Comparison of ENCODE assay signal across 26 cellular contexts in the genomic region with DNA sequence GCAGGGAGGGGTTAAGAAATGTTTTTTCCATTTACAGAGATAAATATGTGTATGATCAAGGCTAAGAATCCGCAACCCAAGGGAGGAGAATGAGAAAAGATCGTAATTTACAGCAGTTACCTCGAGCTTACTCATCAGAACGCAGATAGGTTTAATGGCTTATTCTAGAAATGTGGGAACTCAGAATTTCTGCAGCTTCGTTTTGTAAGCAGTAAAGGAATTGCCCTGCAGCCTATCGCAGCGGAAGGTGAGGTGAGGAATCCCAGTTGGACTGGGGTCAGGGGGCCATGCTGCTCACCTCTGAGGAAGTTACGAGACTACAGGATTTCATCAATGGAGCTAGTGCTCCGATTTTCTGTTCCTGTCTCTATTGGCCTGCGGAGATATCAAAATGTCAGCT.
"Had no signal": no experiment of that assay in that cellular context is flagged by ENCODE, and none has a peak within 500 bp of the region (broad histone marks: within the 10 kb centered on the region; RNA-seq: fewer than 3 reads in every experiment).

No MANE protein-coding gene starts in this region.

- H3K9me3 ChIP-seq: stomach, suprapubic skin, testis, thoracic aorta, thyroid gland, tibial artery, tibial nerve, transverse colon, upper lobe of left lung, upper lobe of right lung, uterus, vagina had no signal

- DNase-seq: stimulated activated CD4-positive, alpha-beta T cell treated with anti-CD3 and anti-CD28 coated beads, Interleukin-2, amount 100 ng/mL, for 24 hours; stimulated activated CD4-positive, alpha-beta T cell treated with anti-CD3 and anti-CD28 coated beads, Interleukin-2, amount 100 ng/mL, for 48 hours; stimulated activated CD4-positive, alpha-beta T cell treated with anti-CD3 and anti-CD28 coated beads, Interleukin-4, amount 100 ng/mL, for 1 hour; stimulated activated CD4-positive, alpha-beta T cell treated with anti-CD3 and anti-CD28 coated beads, Interleukin-4, amount 100 ng/mL, for 24 hours; stimulated activated CD4-positive, alpha-beta T cell treated with anti-CD3 and anti-CD28 coated beads, Interleukin-4, amount 100 ng/mL, for 4 hours; stimulated activated CD8-positive, alpha-beta memory T cell treated with anti-CD3 and anti-CD28 coated beads, Interleukin-4, amount 100 ng/mL, for 48 hours; stimulated activated naive B cell treated with anti-CD40 and anti-IgM and Interleukin-4, amounts not matched to agents 10 μg/mL and 1 μg/mL and 100 μg/mL, for 72 hours; stimulated activated naive CD4-positive, alpha-beta T cell; stimulated activated naive CD4-positive, alpha-beta T cell treated with Interleukin-2 at 50 U/mL for 16 hours; stimulated activated naive CD8-positive, alpha-beta T cell treated with anti-CD3 and anti-CD28 coated beads, Interleukin-15, amount 100 ng/mL, for 72 hours; stimulated activated naive CD8-positive, alpha-beta T cell treated with anti-CD3 and anti-CD28 coated beads, Interleukin-15, Interleukin-2, amounts not matched to agents 100 U/mL and 50 U/mL, for 24 hours; stomach; substantia nigra; testis; thyroid gland; tibial artery; transverse colon; upper lobe of left lung; upper lobe of right lung; uterus had no signal

- H3K27me3 ChIP-seq: testis, upper lobe of left lung, uterus, vagina had no signal

- H3K4me1 ChIP-seq: stomach, suprapubic skin, testis, thyroid gland, tibial artery, tibial nerve, transverse colon, upper lobe of left lung, upper lobe of right lung, uterus, vagina had no signal

- H3K27ac ChIP-seq: stomach, suprapubic skin, testis, thoracic aorta, thyroid gland, tibial artery, tibial nerve, transverse colon, upper lobe of left lung, upper lobe of right lung, uterus, vagina had no signal

- H3K4me3 ChIP-seq: stomach, suprapubic skin, testis, thoracic aorta, thyroid gland, tibial artery, tibial nerve, transverse colon, upper lobe of left lung, upper lobe of right lung, uterus, vagina had no signal

- H3K36me3 ChIP-seq: stomach, suprapubic skin, thoracic aorta, thyroid gland, tibial artery, tibial nerve, transverse colon, upper lobe of left lung, upper lobe of right lung, uterus, vagina had no signal

- ATAC-seq: stimulated activated effector memory CD8-positive, alpha-beta T cell treated with anti-CD3 and anti-CD28 coated beads, Interleukin-12 subunit alpha, Interleukin-12 subunit beta, amount 100 ng/mL, for 72 hours; stimulated activated memory B cell treated with anti-CD40 and anti-IgM and Interleukin-4, amounts not matched to agents 10 μg/mL and 1 μg/mL and 100 μg/mL, for 72 hours; stimulated activated naive B cell treated with anti-CD40 and anti-IgM and Interleukin-4, amounts not matched to agents 10 μg/mL and 1 μg/mL and 100 μg/mL, for 72 hours; stimulated activated naive CD8-positive, alpha-beta T cell treated with anti-CD3 and anti-CD28 coated beads, Interleukin-15, amount 100 ng/mL, for 72 hours; stimulated activated naive CD8-positive, alpha-beta T cell treated with anti-CD3 and anti-CD28 coated beads, Interleukin-15, Interleukin-2, amounts not matched to agents 100 U/mL and 50 U/mL, for 24 hours; upper lobe of right lung had no signal
